Comparison of ENCODE assay signal across 26 cellular contexts in the genomic region with DNA sequence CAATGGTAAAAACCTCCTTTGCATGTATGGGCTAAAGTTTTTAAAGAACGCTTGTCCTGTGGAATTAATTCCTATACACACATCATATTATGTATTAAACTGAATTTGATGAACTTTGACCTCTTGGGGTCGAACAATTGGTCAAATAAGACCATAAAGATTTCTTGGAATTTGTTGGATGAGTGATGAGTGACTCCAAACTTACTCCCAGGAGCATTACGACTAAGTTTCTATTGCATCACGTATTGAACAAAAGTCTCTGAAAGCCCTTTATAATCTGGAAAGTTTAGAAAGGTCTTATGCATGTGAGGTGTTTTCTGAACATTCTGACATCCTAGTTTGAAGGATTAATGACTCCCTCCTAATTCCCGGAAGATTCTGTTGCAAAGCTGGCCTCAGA.
"Had no signal": no experiment of that assay in that cellular context is flagged by ENCODE, and none has a peak within 500 bp of the region (broad histone marks: within the 10 kb centered on the region; RNA-seq: fewer than 3 reads in every experiment).

No MANE protein-coding gene starts in this region.

- H3K27ac Mint-ChIP-seq: dendritic cell treated with granulocyte-macrophage colony-stimulating factor and Interleukin-4, amounts not matched to agents 40 ng/mL and 50 ng/mL, for 4 days; endodermal cell; natural killer cell; stimulated activated naive B cell treated with anti-CD40 and anti-IgM and Interleukin-4, amounts not matched to agents 10 μg/mL and 1 μg/mL and 100 μg/mL, for 72 hours; stimulated activated naive CD8-positive, alpha-beta T cell treated with anti-CD3 and anti-CD28 coated beads, Interleukin-15, Interleukin-2, amounts not matched to agents 100 ng/mL and 50 ng/mL, for 24 hours had no signal

- H3K4me1 ChIP-seq: colonic mucosa, gastrocnemius medialis, lower lobe of right lung, psoas muscle, sigmoid colon, suprapubic skin, vagina had no signal

- H3K36me3 ChIP-seq: colonic mucosa, gastrocnemius medialis, lower lobe of right lung, ovary, sigmoid colon, suprapubic skin, vagina had no signal

- H3K4me1 Mint-ChIP-seq: endodermal cell; natural killer cell; stimulated activated naive B cell treated with anti-CD40 and anti-IgM and Interleukin-4, amounts not matched to agents 10 μg/mL and 1 μg/mL and 100 μg/mL, for 72 hours had no signal

- H3K9me3 ChIP-seq: colonic mucosa, gastrocnemius medialis, lower lobe of right lung, ovary, psoas muscle, sigmoid colon, suprapubic skin, vagina had no signal

- H3K4me3 Mint-ChIP-seq: dendritic cell treated with granulocyte-macrophage colony-stimulating factor and Interleukin-4, amounts not matched to agents 40 ng/mL and 50 ng/mL, for 4 days; endodermal cell; natural killer cell; stimulated activated naive B cell treated with anti-CD40 and anti-IgM and Interleukin-4, amounts not matched to agents 10 μg/mL and 1 μg/mL and 100 μg/mL, for 72 hours; stimulated activated naive CD8-positive, alpha-beta T cell treated with anti-CD3 and anti-CD28 coated beads, Interleukin-15, Interleukin-2, amounts not matched to agents 100 ng/mL and 50 ng/mL, for 24 hours had no signal

- FAIRE-seq: keratinocyte, small intestine had no signal

- DNase-seq: colonic mucosa; effector CD8-positive, alpha-beta T cell; endodermal cell; gastrocnemius medialis; head of caudate nucleus; left ventricle myocardium superior; lower lobe of right lung; natural killer cell; occipital lobe; ovary; posterior cingulate gyrus; psoas muscle; right cardiac atrium; sigmoid colon; small intestine; stimulated activated CD4-positive, alpha-beta T cell treated with anti-CD3 and anti-CD28 coated beads, Interleukin-15, amount 100 ng/mL, for 24 hours; stimulated activated CD4-positive, alpha-beta T cell treated with anti-CD3 and anti-CD28 coated beads, Interleukin-2, amount 100 ng/mL, for 48 hours; stimulated activated naive B cell treated with anti-CD40 and anti-IgM and Interleukin-4, amounts not matched to agents 10 μg/mL and 1 μg/mL and 100 μg/mL, for 72 hours; trophoblast cell had no signal

- H3K27me3 Mint-ChIP-seq: dendritic cell treated with granulocyte-macrophage colony-stimulating factor and Interleukin-4, amounts not matched to agents 40 ng/mL and 50 ng/mL, for 4 days; stimulated activated naive B cell treated with anti-CD40 and anti-IgM and Interleukin-4, amounts not matched to agents 10 μg/mL and 1 μg/mL and 100 μg/mL, for 72 hours; stimulated activated naive CD8-positive, alpha-beta T cell treated with anti-CD3 and anti-CD28 coated beads, Interleukin-15, Interleukin-2, amounts not matched to agents 100 ng/mL and 50 ng/mL, for 24 hours had no signal

- H3K36me3 Mint-ChIP-seq: natural killer cell; stimulated activated naive B cell treated with anti-CD40 and anti-IgM and Interleukin-4, amounts not matched to agents 10 μg/mL and 1 μg/mL and 100 μg/mL, for 72 hours had no signal

- H3K27me3 ChIP-seq: colonic mucosa, gastrocnemius medialis, ovary, sigmoid colon, suprapubic skin, vagina had no signal

- H3K4me3 ChIP-seq: colonic mucosa, gastrocnemius medialis, lower lobe of right lung, ovary, psoas muscle, sigmoid colon, suprapubic skin, vagina had no signal

- H3K27ac ChIP-seq: colonic mucosa, epithelial cell of prostate, gastrocnemius medialis, lower lobe of right lung, ovary, psoas muscle, sigmoid colon, suprapubic skin, vagina had no signal

- ATAC-seq: esophagus mucosa; gastrocnemius medialis; left ventricle myocardium superior; lower lobe of right lung; natural killer cell; psoas muscle; right cardiac atrium; stimulated activated naive B cell treated with anti-CD40 and anti-IgM and Interleukin-4, amounts not matched to agents 10 μg/mL and 1 μg/mL and 100 μg/mL, for 72 hours had no signal

- H3K9me3 Mint-ChIP-seq: dendritic cell treated with granulocyte-macrophage colony-stimulating factor and Interleukin-4, amounts not matched to agents 40 ng/mL and 50 ng/mL, for 4 days; endodermal cell; stimulated activated naive B cell treated with anti-CD40 and anti-IgM and Interleukin-4, amounts not matched to agents 10 μg/mL and 1 μg/mL and 100 μg/mL, for 72 hours; stimulated activated naive CD8-positive, alpha-beta T cell treated with anti-CD3 and anti-CD28 coated beads, Interleukin-15, Interleukin-2, amounts not matched to agents 100 ng/mL and 50 ng/mL, for 24 hours had no signal
